Comparison of ENCODE assay signal across 9 cellular contexts in the genomic region with DNA sequence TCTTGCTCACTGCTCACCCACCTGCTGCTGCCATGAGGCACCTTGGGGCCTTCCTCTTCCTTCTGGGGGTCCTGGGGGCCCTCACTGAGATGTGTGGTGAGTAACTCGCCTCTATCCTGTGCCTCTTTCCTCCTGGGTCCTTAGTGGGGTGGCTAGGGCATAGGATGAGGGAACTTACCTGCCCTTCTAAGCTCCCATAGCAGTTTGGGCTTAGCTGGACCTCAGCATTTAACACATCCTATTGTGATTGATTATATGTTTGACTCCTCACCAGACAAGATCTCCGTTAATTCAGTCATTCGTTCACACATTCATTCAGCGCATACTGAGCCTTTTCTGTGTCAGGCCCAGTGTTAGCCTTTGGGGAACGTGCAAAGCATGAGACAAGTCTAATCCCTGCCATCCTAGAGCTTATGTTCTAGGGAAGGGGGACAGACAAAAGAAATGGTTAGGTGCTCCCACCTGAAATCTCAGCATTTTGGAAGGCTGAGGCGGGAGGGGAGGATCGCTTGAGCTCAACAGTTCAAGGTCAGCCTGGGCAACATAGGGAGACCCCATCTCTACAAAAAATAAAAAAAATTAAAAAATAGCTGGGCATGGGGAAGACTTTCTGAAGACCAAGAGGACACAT. TPM values are rescaled to one million over a fixed set of nuclear protein-coding genes. Genes with fewer than 3 reads are reported as not detected.
DNase-seq lines count a peak whose midpoint lies in the region; ATAC-seq, FAIRE-seq and TF ChIP-seq lines count a peak whose summit lies in the region.
"Had no signal": no experiment of that assay in that cellular context is flagged by ENCODE, and none has a peak within 500 bp of the region (broad histone marks: within the 10 kb centered on the region; RNA-seq: fewer than 3 reads in every experiment).

No MANE protein-coding gene starts in this region.

- no peak for FAIRE-seq in bronchial epithelial cell (lab: Jason Lieb, UNC)

- H3K4me1 ChIP-seq in heart right ventricle = peaks cover 6 to 58% (median 42%) of the 10 kb centered on the region in 9 donors
- peaks cover 60% of the 10 kb centered on the region for H3K4me1 ChIP-seq in mononuclear cell (ENCODE audit: insufficient read depth, low read length)
- peaks cover 0 to 14% of the 10 kb centered on the region in 2 donors for H3K4me1 ChIP-seq in uterus

- peak overlapping the region; percentile 65 to 92 (median 84) for H3K27ac ChIP-seq in heart right ventricle
- H3K27ac ChIP-seq in uterus = peak overlapping the region; percentile 82 to 85

- peaks cover 0 to 29% (median 0%) of the 10 kb centered on the region in 9 donors for H3K36me3 ChIP-seq in heart right ventricle
- no peaks in the 10 kb centered on the region for H3K36me3 ChIP-seq in bronchial epithelial cell (ENCODE audit: control insufficient read depth, insufficient read depth, low read length)
- H3K36me3 ChIP-seq in uterus = no peaks in the 10 kb centered on the region

- intact Hi-C loops in heart right ventricle (cut with DNase I) (loop anchor here in 1 of 10 donors (2.0 kb wide), 1 partner anchor 27 kb away; the partner anchor contains the start of gene SLC35E4), cardiac septum (cut with DNase I) (no loop called here), uterus (cut with DNase I; ENCODE audit: low total_unique reads) (no loop called here), head of caudate nucleus (cut with DNase I) (no loop called here)

- 76% methylated on average over 7 of the region's 7 CpGs for WGBS in heart right ventricle, 2 donors

- TF ChIP-seq CTCF in heart right ventricle (IDR thresholded peaks at IDR 0.05) (no peak), bronchial epithelial cell (IDR thresholded peaks at IDR 0.05; ENCODE audit: insufficient read depth, low read length, severe bottlenecking) (no peak), uterus (IDR thresholded peaks at IDR 0.05) (no peak)

- TF ChIP-seq POLR2A in uterus (IDR thresholded peaks at IDR 0.05) = no peak

- ATAC-seq in heart right ventricle (peak in 2 of 8 donors; percentile 3 to 5), HG02884 (IDR thresholded peaks at IDR 0.05; ENCODE audit: unreplicated experiment) (no peak)

- H3K4me3 ChIP-seq in heart right ventricle (peak overlapping the region; percentile 29 to 88 (median 66)), bronchial epithelial cell (ENCODE audit: low read depth, low read length) (peak overlapping the region; percentile 39), mononuclear cell (ENCODE audit: low read length) (peak overlapping the region; percentile 38), uterus (peak overlapping the region; percentile 35 to 39)

- H3K9me3 ChIP-seq in heart right ventricle (no peaks in the 10 kb centered on the region), mononuclear cell (ENCODE audit: low read depth, low read length) (no peaks in the 10 kb centered on the region), uterus (no peaks in the 10 kb centered on the region)

- DNase-seq in heart right ventricle (no peak), cardiac septum (ENCODE audit: low spot score) (no peak), bronchial epithelial cell (ENCODE audit: low read depth) (no peak), uterus (no peak), head of caudate nucleus (no peak), DMS53 treated with DMSO at 0.1 percent for 48 hours (lab: John Stamatoyannopoulos, UW; ENCODE audit: unreplicated experiment) (no peak)
- DNase-seq: KG1 had no signal

- no peaks in the 10 kb centered on the region for H3K27me3 ChIP-seq in heart right ventricle
- no peaks in the 10 kb centered on the region for H3K27me3 ChIP-seq in bronchial epithelial cell (ENCODE audit: control insufficient read depth, insufficient read depth, low read length)
- H3K27me3 ChIP-seq in mononuclear cell (ENCODE audit: insufficient read depth, low read length) = no peaks in the 10 kb centered on the region
- H3K27me3 ChIP-seq in uterus = no peaks in the 10 kb centered on the region

RNA-seq across cellular contexts. Expression of gene TCN2, which starts 0.4 kb away (rescaled TPM):
- 10 to 100 TPM in 9 of 10 donors, 1 to 10 TPM in 1; 8.9 to 46.8 (median 14.8) TPM for total RNA-seq in heart right ventricle
- 10 to 100 TPM; 11.7 to 17.4 TPM for polyA plus RNA-seq in heart right ventricle
- 10.3 TPM for total RNA-seq in cardiac septum
- total RNA-seq in bronchial epithelial cell = 1.1 and 3.7 TPM in 2 replicates
- 8.7 TPM for total RNA-seq in mononuclear cell
- 10 to 100 TPM; 21.8 to 44.5 (median 30.3) TPM for total RNA-seq in uterus

RNA-seq across cellular contexts. Expression of gene PES1, which starts 15.7 kb away (rescaled TPM):
- total RNA-seq in heart right ventricle = 10 to 100 TPM; 16.3 to 31.3 (median 24.5) TPM
- 10 to 100 TPM; 26.2 to 51.7 TPM for polyA plus RNA-seq in heart right ventricle
- 28.1 TPM for total RNA-seq in cardiac septum
- total RNA-seq in bronchial epithelial cell = 97.2 and 108 TPM in 2 replicates
- total RNA-seq in mononuclear cell = 21.8 TPM
- 10 to 100 TPM; 13.5 to 67.5 (median 44.9) TPM for total RNA-seq in uterus

RNA-seq across cellular contexts. Expression of gene SLC35E4, which starts 28.2 kb away (rescaled TPM):
- total RNA-seq in heart right ventricle = 1 to 10 TPM; 1.8 to 6.0 (median 3.1) TPM
- 1 to 10 TPM; 3.3 to 3.8 TPM for polyA plus RNA-seq in heart right ventricle
- total RNA-seq in cardiac septum = 4.2 TPM
- total RNA-seq in bronchial epithelial cell = 4.7 and 9.0 TPM in 2 replicates
- 4.4 TPM for total RNA-seq in mononuclear cell
- total RNA-seq in uterus = 10 to 100 TPM in 1 of 4 donors, 1 to 10 TPM in 1, under 1 TPM in 2; 0.29 to 11.7 (median 3.0) TPM

RNA-seq across cellular contexts. Expression of gene GAL3ST1, which starts 33.0 kb away (rescaled TPM):
- under 1 TPM in 2 of 10 donors, not detected in 8; 0.22 to 0.28 TPM for total RNA-seq in heart right ventricle
- polyA plus RNA-seq in heart right ventricle = under 1 TPM; 0.29 to 0.49 TPM
- 0.32 TPM for total RNA-seq in cardiac septum
- 0.13 and 0.26 TPM in 2 replicates for total RNA-seq in bronchial epithelial cell
- 0.10 TPM for total RNA-seq in mononuclear cell
- 1 to 10 TPM in 2 of 4 donors, under 1 TPM in 1, not detected in 1; 0.26 to 6.6 (median 1.2) TPM for total RNA-seq in uterus
